Comparison of ENCODE assay signal across 1 cellular context in genomic region chr20:49285233-49285668, GRCh38.
TF ChIP-seq lines count a peak whose summit lies in the region.

No MANE protein-coding gene starts in this region.

TF ChIP-seq in K562, 482 proteins besides CTCF, POLR2A, EP300 and RAD21 (continued from another document):
- TF ChIP-seq, protein P1, sequence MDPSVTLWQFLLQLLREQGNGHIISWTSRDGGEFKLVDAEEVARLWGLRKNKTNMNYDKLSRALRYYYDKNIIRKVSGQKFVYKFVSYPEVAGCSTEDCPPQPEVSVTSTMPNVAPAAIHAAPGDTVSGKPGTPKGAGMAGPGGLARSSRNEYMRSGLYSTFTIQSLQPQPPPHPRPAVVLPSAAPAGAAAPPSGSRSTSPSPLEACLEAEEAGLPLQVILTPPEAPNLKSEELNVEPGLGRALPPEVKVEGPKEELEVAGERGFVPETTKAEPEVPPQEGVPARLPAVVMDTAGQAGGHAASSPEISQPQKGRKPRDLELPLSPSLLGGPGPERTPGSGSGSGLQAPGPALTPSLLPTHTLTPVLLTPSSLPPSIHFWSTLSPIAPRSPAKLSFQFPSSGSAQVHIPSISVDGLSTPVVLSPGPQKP (CRISPR knock-in tag; IDR thresholded peaks at IDR 0.05): no peak
- TF ChIP-seq GATA2 (CRISPR knock-in tag; IDR thresholded peaks at IDR 0.05) (no peak), SRSF1 (IDR thresholded peaks at IDR 0.05; ENCODE audit: low read depth, low read length) (no peak), SMAD1 (IDR thresholded peaks at IDR 0.05; ENCODE audit: low read depth, low read length, partially characterized antibody) (no peak), PTBP1 (IDR thresholded peaks at IDR 0.05; ENCODE audit: low read depth, low read length) (no peak), ZNF324 (CRISPR knock-in tag; IDR thresholded peaks at IDR 0.05) (no peak), E2F1 (CRISPR knock-in tag; IDR thresholded peaks at IDR 0.05) (no peak), ZNF583 (CRISPR knock-in tag; IDR thresholded peaks at IDR 0.05) (no peak), BDP1 (IDR thresholded peaks at IDR 0.05; ENCODE audit: insufficient read depth, insufficient read length) (no peak), ZBTB1 (CRISPR knock-in tag; IDR thresholded peaks at IDR 0.05; ENCODE audit: borderline replicate concordance, low read depth) (no peak), BCOR (IDR thresholded peaks at IDR 0.05) (0 out of 2 replicates have a peak, but pooled peaks have one; percentile 12), GTF2E2 (tag; IDR thresholded peaks at IDR 0.05) (no peak), LARP7 (IDR thresholded peaks at IDR 0.05) (no peak), POLR2B (IDR thresholded peaks at IDR 0.05; ENCODE audit: low read depth, partially characterized antibody) (peak; percentile 38), CEBPZ (IDR thresholded peaks at IDR 0.05; ENCODE audit: borderline replicate concordance, low read depth, low read length) (no peak), MEF2D (tag; conservative IDR thresholded peaks at IDR 0.05; ENCODE audit: low read depth) (no peak), ZNF282 (CRISPR knock-in tag; IDR thresholded peaks at IDR 0.05) (no peak), SUPT5H (IDR thresholded peaks at IDR 0.05) (peak; percentile 18), HDGF (IDR thresholded peaks at IDR 0.05) (no peak), ZBTB12 (CRISPR knock-in tag; IDR thresholded peaks at IDR 0.05) (no peak), TARDBP (IDR thresholded peaks at IDR 0.05) (no peak), ZBTB2 (IDR thresholded peaks at IDR 0.05) (no peak)
- TF ChIP-seq, protein P2, sequence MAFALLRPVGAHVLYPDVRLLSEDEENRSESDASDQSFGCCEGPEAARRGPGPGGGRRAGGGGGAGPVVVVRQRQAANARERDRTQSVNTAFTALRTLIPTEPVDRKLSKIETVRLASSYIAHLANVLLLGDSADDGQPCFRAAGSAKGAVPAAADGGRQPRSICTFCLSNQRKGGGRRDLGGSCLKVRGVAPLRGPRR (CRISPR knock-in tag; IDR thresholded peaks at IDR 0.05): no peak
- TF ChIP-seq, protein P3, sequence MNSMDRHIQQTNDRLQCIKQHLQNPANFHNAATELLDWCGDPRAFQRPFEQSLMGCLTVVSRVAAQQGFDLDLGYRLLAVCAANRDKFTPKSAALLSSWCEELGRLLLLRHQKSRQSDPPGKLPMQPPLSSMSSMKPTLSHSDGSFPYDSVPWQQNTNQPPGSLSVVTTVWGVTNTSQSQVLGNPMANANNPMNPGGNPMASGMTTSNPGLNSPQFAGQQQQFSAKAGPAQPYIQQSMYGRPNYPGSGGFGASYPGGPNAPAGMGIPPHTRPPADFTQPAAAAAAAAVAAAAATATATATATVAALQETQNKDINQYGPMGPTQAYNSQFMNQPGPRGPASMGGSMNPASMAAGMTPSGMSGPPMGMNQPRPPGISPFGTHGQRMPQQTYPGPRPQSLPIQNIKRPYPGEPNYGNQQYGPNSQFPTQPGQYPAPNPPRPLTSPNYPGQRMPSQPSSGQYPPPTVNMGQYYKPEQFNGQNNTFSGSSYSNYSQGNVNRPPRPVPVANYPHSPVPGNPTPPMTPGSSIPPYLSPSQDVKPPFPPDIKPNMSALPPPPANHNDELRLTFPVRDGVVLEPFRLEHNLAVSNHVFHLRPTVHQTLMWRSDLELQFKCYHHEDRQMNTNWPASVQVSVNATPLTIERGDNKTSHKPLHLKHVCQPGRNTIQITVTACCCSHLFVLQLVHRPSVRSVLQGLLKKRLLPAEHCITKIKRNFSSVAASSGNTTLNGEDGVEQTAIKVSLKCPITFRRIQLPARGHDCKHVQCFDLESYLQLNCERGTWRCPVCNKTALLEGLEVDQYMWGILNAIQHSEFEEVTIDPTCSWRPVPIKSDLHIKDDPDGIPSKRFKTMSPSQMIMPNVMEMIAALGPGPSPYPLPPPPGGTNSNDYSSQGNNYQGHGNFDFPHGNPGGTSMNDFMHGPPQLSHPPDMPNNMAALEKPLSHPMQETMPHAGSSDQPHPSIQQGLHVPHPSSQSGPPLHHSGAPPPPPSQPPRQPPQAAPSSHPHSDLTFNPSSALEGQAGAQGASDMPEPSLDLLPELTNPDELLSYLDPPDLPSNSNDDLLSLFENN (IDR thresholded peaks at IDR 0.05; ENCODE audit: low read depth in 2 of 2, low read length in 2 of 2): no peak
- TF ChIP-seq, protein P4, sequence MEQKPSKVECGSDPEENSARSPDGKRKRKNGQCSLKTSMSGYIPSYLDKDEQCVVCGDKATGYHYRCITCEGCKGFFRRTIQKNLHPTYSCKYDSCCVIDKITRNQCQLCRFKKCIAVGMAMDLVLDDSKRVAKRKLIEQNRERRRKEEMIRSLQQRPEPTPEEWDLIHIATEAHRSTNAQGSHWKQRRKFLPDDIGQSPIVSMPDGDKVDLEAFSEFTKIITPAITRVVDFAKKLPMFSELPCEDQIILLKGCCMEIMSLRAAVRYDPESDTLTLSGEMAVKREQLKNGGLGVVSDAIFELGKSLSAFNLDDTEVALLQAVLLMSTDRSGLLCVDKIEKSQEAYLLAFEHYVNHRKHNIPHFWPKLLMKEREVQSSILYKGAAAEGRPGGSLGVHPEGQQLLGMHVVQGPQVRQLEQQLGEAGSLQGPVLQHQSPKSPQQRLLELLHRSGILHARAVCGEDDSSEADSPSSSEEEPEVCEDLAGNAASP (IDR thresholded peaks at IDR 0.05): no peak
